ENCODE assay signal across 1 cellular context in the genomic region with DNA sequence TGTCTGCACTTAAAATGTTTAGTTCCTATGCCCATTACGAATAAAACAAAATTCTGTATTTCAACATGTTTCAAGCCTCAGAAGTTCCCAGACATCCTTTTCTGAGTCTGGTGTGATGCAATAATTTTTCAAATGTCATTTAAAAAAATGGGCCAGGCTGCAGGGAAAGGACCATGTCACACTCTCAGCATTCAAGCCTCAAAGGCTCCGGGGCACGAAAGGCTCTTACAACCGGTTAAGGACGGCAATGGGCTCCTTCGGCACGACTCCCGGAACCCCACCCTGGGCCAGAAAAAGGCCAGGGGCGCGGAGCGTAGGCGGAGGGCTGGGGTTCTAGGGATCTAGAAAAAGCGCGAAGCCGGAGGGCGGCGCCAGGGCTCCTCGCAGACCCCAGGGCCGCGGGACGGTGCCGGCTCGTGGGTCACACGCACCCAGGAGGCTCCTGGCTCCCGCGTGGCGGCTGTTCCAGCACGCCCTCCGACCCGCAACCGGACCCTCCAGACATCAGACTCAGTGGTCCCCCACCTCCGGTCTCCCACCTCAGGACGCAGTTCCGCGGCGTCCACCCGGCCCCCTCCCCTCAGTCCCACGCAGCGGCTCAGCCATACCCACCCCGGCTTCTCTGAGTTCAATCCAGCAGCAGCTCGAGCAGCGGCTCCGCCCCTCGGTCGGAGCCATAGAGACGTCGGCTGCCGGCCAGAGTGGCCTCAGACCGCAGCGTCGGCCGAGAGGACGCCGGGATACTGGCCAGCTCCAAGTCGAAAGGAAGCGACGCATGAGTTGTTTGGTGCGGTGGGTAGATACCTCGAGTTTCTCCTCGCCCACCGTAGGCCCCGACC.
TF ChIP-seq lines count a peak whose summit lies in the region.

TMEM267 (minus strand) TSS at position 656 of the 839 bp plus-strand sequence. CDS start 29,896 bp downstream, outside the sequence.

TF ChIP-seq in HepG2, 621 proteins besides CTCF, POLR2A, EP300 and RAD21 (continued from another document and continues in another):
- TF ChIP-seq ZHX1 (CRISPR knock-in tag; IDR thresholded peaks at IDR 0.05; ENCODE audit: low read depth) (no peak; the same call in 1 of the 2 replicates), ZNF124 (CRISPR knock-in tag; IDR thresholded peaks at IDR 0.05) (no peak; the same call in 1 of the 2 replicates), ZBTB7A (CRISPR knock-in tag; IDR thresholded peaks at IDR 0.05) (peak; percentile 69; the same call in 1 of the 2 replicates), KAT8 (CRISPR knock-in tag; IDR thresholded peaks at IDR 0.05) (peak; percentile 90), GABPA (IDR thresholded peaks at IDR 0.05; ENCODE audit: low read depth, low read length) (peak; percentile 26; the same call in 1 of the 2 replicates), GABPA (CRISPR knock-in tag; IDR thresholded peaks at IDR 0.05; ENCODE audit: low read depth) (peak; percentile 79), MLLT10 (CRISPR knock-in tag; IDR thresholded peaks at IDR 0.05) (no peak), ZFX (CRISPR knock-in tag; IDR thresholded peaks at IDR 0.05; ENCODE audit: low read depth) (peak; percentile 92), ZNF75D (CRISPR knock-in tag; IDR thresholded peaks at IDR 0.05; ENCODE audit: borderline replicate concordance) (peak; percentile 42; the same call in 1 of the 2 replicates), ZNF550 (CRISPR knock-in tag; IDR thresholded peaks at IDR 0.05; ENCODE audit: borderline replicate concordance) (peak; percentile 41; the same call in 1 of the 2 replicates), KDM3A (CRISPR knock-in tag; IDR thresholded peaks at IDR 0.05; ENCODE audit: low read depth) (peak; percentile 50; the same call in 1 of the 2 replicates), CBFB (CRISPR knock-in tag; IDR thresholded peaks at IDR 0.05) (peak; percentile 90), ZNF256 (CRISPR knock-in tag; conservative IDR thresholded peaks at IDR 0.05) (no peak; the same call in 1 of the 2 replicates), CCAR2 (optimal IDR thresholded peaks at IDR 0.05; ENCODE audit: low read depth, low read length) (peak; percentile 65), KDM5A (IDR thresholded peaks at IDR 0.05; ENCODE audit: borderline replicate concordance, low read length) (0 out of 2 replicates have a peak, but pooled peaks have one; percentile 8), ZNF781 (CRISPR knock-in tag; IDR thresholded peaks at IDR 0.05; ENCODE audit: borderline replicate concordance, not compliant biosample characterization) (peak; percentile 5), ATF1 (CRISPR knock-in tag; IDR thresholded peaks at IDR 0.05) (peak; percentile 79), NFIC (IDR thresholded peaks at IDR 0.05; ENCODE audit: low read length) (no peak), IRX3 (CRISPR knock-in tag; IDR thresholded peaks at IDR 0.05; ENCODE audit: borderline replicate concordance, low read depth) (peak; percentile 24; the same call in 1 of the 2 replicates), ZNF501 (CRISPR knock-in tag; IDR thresholded peaks at IDR 0.05) (peak; percentile 94), ZNF441 (CRISPR knock-in tag; IDR thresholded peaks at IDR 0.05; ENCODE audit: borderline replicate concordance) (no peak), ZNF776 (CRISPR knock-in tag; IDR thresholded peaks at IDR 0.05) (peak; percentile 75), ZNF350 (CRISPR knock-in tag; IDR thresholded peaks at IDR 0.05; ENCODE audit: borderline replicate concordance, low read depth) (peak; percentile 79; the same call in 1 of the 2 replicates), KLF6 (CRISPR knock-in tag; IDR thresholded peaks at IDR 0.05) (peak; percentile 90), NRL (CRISPR knock-in tag; IDR thresholded peaks at IDR 0.05; ENCODE audit: borderline replicate concordance) (no peak; the same call in 1 of the 2 replicates), ZNF614 (CRISPR knock-in tag; IDR thresholded peaks at IDR 0.05; ENCODE audit: borderline replicate concordance) (peak; percentile 43; the same call in 1 of the 2 replicates), REL (CRISPR knock-in tag; conservative IDR thresholded peaks at IDR 0.05) (peak; percentile 61; the same call in 1 of the 2 replicates), ZMYM2 (CRISPR knock-in tag; IDR thresholded peaks at IDR 0.05) (no peak), GTF3A (CRISPR knock-in tag; conservative IDR thresholded peaks at IDR 0.05) (no peak), CCDC6 (CRISPR knock-in tag; IDR thresholded peaks at IDR 0.05) (peak; percentile 71; the same call in 1 of the 2 replicates), ZNF224 (CRISPR knock-in tag; IDR thresholded peaks at IDR 0.05) (no peak), ZNF354B (CRISPR knock-in tag; IDR thresholded peaks at IDR 0.05) (no peak), ZNF691 (CRISPR knock-in tag; IDR thresholded peaks at IDR 0.05; ENCODE audit: borderline replicate concordance, low read depth) (peak; percentile 32; the same call in 1 of the 2 replicates), ZNF558 (CRISPR knock-in tag; IDR thresholded peaks at IDR 0.05; ENCODE audit: borderline replicate concordance) (peak; percentile 66; the same call in 1 of the 2 replicates), BHLHE40 (IDR thresholded peaks at IDR 0.05; ENCODE audit: low read length) (no peak), AHR (CRISPR knock-in tag; IDR thresholded peaks at IDR 0.05) (no peak), EED (CRISPR knock-in tag; IDR thresholded peaks at IDR 0.05) (peak; percentile 62; the same call in 1 of the 2 replicates), HNRNPL (IDR thresholded peaks at IDR 0.05; ENCODE audit: low read depth, low read length) (0 out of 2 replicates have a peak, but pooled peaks have one; percentile 47), FOXO1 (CRISPR knock-in tag; IDR thresholded peaks at IDR 0.05) (no peak), ZNF230 (CRISPR knock-in tag; IDR thresholded peaks at IDR 0.05) (no peak)
- TF ChIP-seq, protein P1, sequence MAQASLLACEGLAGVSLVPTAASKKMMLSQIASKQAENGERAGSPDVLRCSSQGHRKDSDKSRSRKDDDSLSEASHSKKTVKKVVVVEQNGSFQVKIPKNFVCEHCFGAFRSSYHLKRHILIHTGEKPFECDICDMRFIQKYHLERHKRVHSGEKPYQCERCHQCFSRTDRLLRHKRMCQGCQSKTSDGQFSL (CRISPR knock-in tag; IDR thresholded peaks at IDR 0.05): no peak
- TF ChIP-seq, protein P2, sequence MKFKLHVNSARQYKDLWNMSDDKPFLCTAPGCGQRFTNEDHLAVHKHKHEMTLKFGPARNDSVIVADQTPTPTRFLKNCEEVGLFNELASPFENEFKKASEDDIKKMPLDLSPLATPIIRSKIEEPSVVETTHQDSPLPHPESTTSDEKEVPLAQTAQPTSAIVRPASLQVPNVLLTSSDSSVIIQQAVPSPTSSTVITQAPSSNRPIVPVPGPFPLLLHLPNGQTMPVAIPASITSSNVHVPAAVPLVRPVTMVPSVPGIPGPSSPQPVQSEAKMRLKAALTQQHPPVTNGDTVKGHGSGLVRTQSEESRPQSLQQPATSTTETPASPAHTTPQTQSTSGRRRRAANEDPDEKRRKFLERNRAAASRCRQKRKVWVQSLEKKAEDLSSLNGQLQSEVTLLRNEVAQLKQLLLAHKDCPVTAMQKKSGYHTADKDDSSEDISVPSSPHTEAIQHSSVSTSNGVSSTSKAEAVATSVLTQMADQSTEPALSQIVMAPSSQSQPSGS (CRISPR knock-in tag; IDR thresholded peaks at IDR 0.05): peak; percentile 52; the same call in 1 of the 2 replicates
- TF ChIP-seq, protein P3, sequence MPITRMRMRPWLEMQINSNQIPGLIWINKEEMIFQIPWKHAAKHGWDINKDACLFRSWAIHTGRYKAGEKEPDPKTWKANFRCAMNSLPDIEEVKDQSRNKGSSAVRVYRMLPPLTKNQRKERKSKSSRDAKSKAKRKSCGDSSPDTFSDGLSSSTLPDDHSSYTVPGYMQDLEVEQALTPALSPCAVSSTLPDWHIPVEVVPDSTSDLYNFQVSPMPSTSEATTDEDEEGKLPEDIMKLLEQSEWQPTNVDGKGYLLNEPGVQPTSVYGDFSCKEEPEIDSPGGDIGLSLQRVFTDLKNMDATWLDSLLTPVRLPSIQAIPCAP (CRISPR knock-in tag; IDR thresholded peaks at IDR 0.05; ENCODE audit: low read depth): 0 out of 2 replicates have a peak, but pooled peaks have one; percentile 68
- TF ChIP-seq, protein P4, sequence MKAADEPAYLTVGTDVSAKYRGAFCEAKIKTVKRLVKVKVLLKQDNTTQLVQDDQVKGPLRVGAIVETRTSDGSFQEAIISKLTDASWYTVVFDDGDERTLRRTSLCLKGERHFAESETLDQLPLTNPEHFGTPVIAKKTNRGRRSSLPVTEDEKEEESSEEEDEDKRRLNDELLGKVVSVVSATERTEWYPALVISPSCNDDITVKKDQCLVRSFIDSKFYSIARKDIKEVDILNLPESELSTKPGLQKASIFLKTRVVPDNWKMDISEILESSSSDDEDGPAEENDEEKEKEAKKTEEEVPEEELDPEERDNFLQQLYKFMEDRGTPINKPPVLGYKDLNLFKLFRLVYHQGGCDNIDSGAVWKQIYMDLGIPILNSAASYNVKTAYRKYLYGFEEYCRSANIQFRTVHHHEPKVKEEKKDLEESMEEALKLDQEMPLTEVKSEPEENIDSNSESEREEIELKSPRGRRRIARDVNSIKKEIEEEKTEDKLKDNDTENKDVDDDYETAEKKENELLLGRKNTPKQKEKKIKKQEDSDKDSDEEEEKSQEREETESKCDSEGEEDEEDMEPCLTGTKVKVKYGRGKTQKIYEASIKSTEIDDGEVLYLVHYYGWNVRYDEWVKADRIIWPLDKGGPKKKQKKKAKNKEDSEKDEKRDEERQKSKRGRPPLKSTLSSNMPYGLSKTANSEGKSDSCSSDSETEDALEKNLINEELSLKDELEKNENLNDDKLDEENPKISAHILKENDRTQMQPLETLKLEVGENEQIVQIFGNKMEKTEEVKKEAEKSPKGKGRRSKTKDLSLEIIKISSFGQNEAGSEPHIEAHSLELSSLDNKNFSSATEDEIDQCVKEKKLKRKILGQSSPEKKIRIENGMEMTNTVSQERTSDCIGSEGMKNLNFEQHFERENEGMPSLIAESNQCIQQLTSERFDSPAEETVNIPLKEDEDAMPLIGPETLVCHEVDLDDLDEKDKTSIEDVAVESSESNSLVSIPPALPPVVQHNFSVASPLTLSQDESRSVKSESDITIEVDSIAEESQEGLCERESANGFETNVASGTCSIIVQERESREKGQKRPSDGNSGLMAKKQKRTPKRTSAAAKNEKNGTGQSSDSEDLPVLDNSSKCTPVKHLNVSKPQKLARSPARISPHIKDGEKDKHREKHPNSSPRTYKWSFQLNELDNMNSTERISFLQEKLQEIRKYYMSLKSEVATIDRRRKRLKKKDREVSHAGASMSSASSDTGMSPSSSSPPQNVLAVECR (CRISPR knock-in tag; IDR thresholded peaks at IDR 0.05; ENCODE audit: borderline replicate concordance): peak; percentile 84
- TF ChIP-seq, protein P5, sequence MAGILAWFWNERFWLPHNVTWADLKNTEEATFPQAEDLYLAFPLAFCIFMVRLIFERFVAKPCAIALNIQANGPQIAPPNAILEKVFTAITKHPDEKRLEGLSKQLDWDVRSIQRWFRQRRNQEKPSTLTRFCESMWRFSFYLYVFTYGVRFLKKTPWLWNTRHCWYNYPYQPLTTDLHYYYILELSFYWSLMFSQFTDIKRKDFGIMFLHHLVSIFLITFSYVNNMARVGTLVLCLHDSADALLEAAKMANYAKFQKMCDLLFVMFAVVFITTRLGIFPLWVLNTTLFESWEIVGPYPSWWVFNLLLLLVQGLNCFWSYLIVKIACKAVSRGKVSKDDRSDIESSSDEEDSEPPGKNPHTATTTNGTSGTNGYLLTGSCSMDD (CRISPR knock-in tag; IDR thresholded peaks at IDR 0.05): no peak
- TF ChIP-seq, protein P6, sequence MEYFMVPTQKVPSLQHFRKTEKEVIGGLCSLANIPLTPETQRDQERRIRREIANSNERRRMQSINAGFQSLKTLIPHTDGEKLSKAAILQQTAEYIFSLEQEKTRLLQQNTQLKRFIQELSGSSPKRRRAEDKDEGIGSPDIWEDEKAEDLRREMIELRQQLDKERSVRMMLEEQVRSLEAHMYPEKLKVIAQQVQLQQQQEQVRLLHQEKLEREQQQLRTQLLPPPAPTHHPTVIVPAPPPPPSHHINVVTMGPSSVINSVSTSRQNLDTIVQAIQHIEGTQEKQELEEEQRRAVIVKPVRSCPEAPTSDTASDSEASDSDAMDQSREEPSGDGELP (IDR thresholded peaks at IDR 0.05; ENCODE audit: borderline replicate concordance, low read depth): no peak
- TF ChIP-seq, protein P7, sequence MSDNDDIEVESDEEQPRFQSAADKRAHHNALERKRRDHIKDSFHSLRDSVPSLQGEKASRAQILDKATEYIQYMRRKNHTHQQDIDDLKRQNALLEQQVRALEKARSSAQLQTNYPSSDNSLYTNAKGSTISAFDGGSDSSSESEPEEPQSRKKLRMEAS (IDR thresholded peaks at IDR 0.05): peak; percentile 73
- TF ChIP-seq, protein P8, sequence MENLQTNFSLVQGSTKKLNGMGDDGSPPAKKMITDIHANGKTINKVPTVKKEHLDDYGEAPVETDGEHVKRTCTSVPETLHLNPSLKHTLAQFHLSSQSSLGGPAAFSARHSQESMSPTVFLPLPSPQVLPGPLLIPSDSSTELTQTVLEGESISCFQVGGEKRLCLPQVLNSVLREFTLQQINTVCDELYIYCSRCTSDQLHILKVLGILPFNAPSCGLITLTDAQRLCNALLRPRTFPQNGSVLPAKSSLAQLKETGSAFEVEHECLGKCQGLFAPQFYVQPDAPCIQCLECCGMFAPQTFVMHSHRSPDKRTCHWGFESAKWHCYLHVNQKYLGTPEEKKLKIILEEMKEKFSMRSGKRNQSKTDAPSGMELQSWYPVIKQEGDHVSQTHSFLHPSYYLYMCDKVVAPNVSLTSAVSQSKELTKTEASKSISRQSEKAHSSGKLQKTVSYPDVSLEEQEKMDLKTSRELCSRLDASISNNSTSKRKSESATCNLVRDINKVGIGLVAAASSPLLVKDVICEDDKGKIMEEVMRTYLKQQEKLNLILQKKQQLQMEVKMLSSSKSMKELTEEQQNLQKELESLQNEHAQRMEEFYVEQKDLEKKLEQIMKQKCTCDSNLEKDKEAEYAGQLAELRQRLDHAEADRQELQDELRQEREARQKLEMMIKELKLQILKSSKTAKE (CRISPR knock-in tag; IDR thresholded peaks at IDR 0.05; ENCODE audit: borderline replicate concordance): 0 out of 2 replicates have a peak, but pooled peaks have one; percentile 50
